1 cellular context compared by ENCODE assay signal in the genomic region with DNA sequence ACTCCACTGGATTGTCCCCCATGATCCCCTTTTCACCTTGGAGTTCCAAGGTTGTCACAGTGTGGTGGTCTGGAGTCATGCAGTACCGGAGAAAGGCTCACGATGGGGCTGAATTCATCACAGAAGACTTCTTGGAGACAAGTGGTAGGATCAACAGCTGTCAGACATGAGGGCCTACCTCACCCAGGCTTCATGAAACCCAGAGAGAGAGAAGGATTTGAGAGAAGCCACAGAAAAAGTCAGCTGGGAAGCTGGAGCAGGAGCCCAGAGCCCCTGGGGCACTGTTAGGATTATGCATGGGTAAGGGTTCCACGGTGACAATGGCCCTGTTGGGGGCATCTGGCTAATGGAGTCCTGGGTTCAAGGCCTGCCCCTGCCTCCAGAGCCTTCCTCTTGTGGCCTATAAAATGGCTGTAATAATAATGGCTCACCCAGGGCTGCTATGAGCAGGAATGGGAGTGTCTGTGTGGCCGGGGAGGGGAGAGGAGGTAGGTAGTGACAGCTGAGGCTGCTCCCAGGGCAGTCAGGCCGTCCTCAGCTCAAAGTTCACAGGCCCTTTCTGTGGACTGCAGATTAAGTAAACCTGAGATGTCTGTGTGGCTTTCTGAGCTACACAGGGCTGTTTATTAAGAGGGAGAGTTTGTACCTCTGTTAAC.
TF ChIP-seq lines count a peak whose summit lies in the region.

No MANE protein-coding gene starts in this region.

TF ChIP-seq in HCT116, 20 proteins besides CTCF, POLR2A, EP300 and RAD21 (continued from another document):
- TF ChIP-seq, protein P1, sequence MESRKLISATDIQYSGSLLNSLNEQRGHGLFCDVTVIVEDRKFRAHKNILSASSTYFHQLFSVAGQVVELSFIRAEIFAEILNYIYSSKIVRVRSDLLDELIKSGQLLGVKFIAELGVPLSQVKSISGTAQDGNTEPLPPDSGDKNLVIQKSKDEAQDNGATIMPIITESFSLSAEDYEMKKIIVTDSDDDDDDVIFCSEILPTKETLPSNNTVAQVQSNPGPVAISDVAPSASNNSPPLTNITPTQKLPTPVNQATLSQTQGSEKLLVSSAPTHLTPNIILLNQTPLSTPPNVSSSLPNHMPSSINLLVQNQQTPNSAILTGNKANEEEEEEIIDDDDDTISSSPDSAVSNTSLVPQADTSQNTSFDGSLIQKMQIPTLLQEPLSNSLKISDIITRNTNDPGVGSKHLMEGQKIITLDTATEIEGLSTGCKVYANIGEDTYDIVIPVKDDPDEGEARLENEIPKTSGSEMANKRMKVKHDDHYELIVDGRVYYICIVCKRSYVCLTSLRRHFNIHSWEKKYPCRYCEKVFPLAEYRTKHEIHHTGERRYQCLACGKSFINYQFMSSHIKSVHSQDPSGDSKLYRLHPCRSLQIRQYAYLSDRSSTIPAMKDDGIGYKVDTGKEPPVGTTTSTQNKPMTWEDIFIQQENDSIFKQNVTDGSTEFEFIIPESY (IDR thresholded peaks at IDR 0.05; ENCODE audit: extremely low read depth, insufficient replicate concordance, low read length) = no peak
- no peak for TF ChIP-seq ELF1 (IDR thresholded peaks at IDR 0.05; ENCODE audit: borderline replicate concordance, low read depth)
- TF ChIP-seq ZNF274 (IDR thresholded peaks at IDR 0.05; ENCODE audit: low read depth, low read length) = no peak
- no peak for TF ChIP-seq CEBPB (IDR thresholded peaks at IDR 0.05; ENCODE audit: low read depth)
- TF ChIP-seq, protein P2, sequence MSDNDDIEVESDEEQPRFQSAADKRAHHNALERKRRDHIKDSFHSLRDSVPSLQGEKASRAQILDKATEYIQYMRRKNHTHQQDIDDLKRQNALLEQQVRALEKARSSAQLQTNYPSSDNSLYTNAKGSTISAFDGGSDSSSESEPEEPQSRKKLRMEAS (IDR thresholded peaks at IDR 0.05) = no peak
- TF ChIP-seq ZFX (IDR thresholded peaks at IDR 0.05) = no peak
